Comparison of ENCODE assay signal across 10 cellular contexts in genomic region chr16:89316701-89317100, GRCh38.
DNase-seq lines count a peak whose midpoint lies in the region; ATAC-seq and TF ChIP-seq lines count a peak whose summit lies in the region.
"Had no signal": no experiment of that assay in that cellular context is flagged by ENCODE, and none has a peak within 500 bp of the region (broad histone marks: within the 10 kb centered on the region; RNA-seq: fewer than 3 reads in every experiment).

No MANE protein-coding gene starts in this region.

- dilution Hi-C loops in IMR-90 (cut with HindIII; ENCODE audit: low sequenced_read_pairs, unreplicated experiment): no loop called here

- peak overlapping the region; percentile 71 for H2AK9ac ChIP-seq in IMR-90 (replicated peaks; ENCODE audit: low read depth, low read length, poor library complexity)

- peak overlapping the region; percentile 91 for H2AK5ac ChIP-seq in IMR-90 (ENCODE audit: low read depth, low read length)

- H3K4me3 ChIP-seq in BLaER1 (no peak overlapping the region), IMR-90 (ENCODE audit: insufficient read depth, low read depth, low read length) (no peak overlapping the region), brain microvascular endothelial cell (ENCODE audit: low read depth, low read length) (no peak overlapping the region)
- H3K4me3 ChIP-seq: hepatocyte, ovary had no signal

- peak overlapping the region; percentile 74 for H2BK5ac ChIP-seq in IMR-90 (ENCODE audit: low read depth, low read length, poor library complexity, severe bottlenecking)

- no peak for TF ChIP-seq POLR2A in IMR-90 (IDR thresholded peaks at IDR 0.05; ENCODE audit: low read depth, low read length)

- no TSS peak for BruUV-seq in IMR-90 (replicated peaks; lab: Mats Ljungman, UMichigan)

- no peak for TF ChIP-seq CTCF in IMR-90 (conservative IDR thresholded peaks at IDR 0.05; ENCODE audit: low read depth, low read length)
- no peak for TF ChIP-seq CTCF in brain microvascular endothelial cell (IDR thresholded peaks at IDR 0.05; ENCODE audit: low read depth, low read length, missing control alignments)

- H4K20me1 ChIP-seq in BLaER1 (peaks cover 100% of the 10 kb centered on the region), IMR-90 (ENCODE audit: insufficient read depth, low read length) (peaks cover 96% of the 10 kb centered on the region)

- H3K27ac Mint-ChIP-seq in natural killer cell treated with Interleukin-12 subunit alpha and Interleukin-12 subunit beta and Interleukin-15 and Interleukin-18, amount 100 ng/mL, for 72 hours: peak overlapping the region; percentile 81 to 93

- intact Hi-C loops in IMR-90 (cut with micrococcal nuclease): no loop called here

- H2BK20ac ChIP-seq in IMR-90 (ENCODE audit: low read depth, low read length): peak overlapping the region; percentile 28; the same call in 1 of the 2 replicates

- H2BK15ac ChIP-seq in IMR-90 (ENCODE audit: low read depth, low read length): peak overlapping the region; percentile 11; the same call in 1 of the 3 replicates

- POLR2A ChIA-PET in IMR-90 (lab: Charles Lee; ENCODE audit: unreplicated experiment): no interaction called here

- TF ChIP-seq RAD21 in IMR-90 (IDR thresholded peaks at IDR 0.05; ENCODE audit: low read length): no peak

- peak overlapping the region; percentile 75; the same call in 1 of the 2 replicates for H3K23ac ChIP-seq in IMR-90 (ENCODE audit: low read depth, low read length)

- no peak for ATAC-seq in IMR-90 (ENCODE audit: low read depth)
- ATAC-seq in natural killer cell treated with Interleukin-12 subunit alpha and Interleukin-12 subunit beta and Interleukin-15 and Interleukin-18, amount 100 ng/mL, for 72 hours: no peak
- no peak for ATAC-seq in HG03442 (IDR thresholded peaks at IDR 0.05; ENCODE audit: unreplicated experiment)
- no peak for ATAC-seq in GM18520 (IDR thresholded peaks at IDR 0.05; ENCODE audit: unreplicated experiment)
- no peak for ATAC-seq in GM18873 (IDR thresholded peaks at IDR 0.05; ENCODE audit: low FRiP score, unreplicated experiment)
- no peak for ATAC-seq in GM19395 (IDR thresholded peaks at IDR 0.05; ENCODE audit: unreplicated experiment)

- peak overlapping the region; percentile 86 for H3K4me3 Mint-ChIP-seq in natural killer cell treated with Interleukin-12 subunit alpha and Interleukin-12 subunit beta and Interleukin-15 and Interleukin-18, amount 100 ng/mL, for 72 hours

- peak overlapping the region in 1 of 2 experiments; percentile 65; a peak in 1 of 4 replicates for H4K8ac ChIP-seq in IMR-90 (ENCODE audit: low read depth in 2 of 2, low read length in 2 of 2)

- no peaks in the 10 kb centered on the region for H3K27me3 Mint-ChIP-seq in natural killer cell treated with Interleukin-12 subunit alpha and Interleukin-12 subunit beta and Interleukin-15 and Interleukin-18, amount 100 ng/mL, for 72 hours

- peak overlapping the region; percentile 21; the same call in 1 of the 2 replicates for H2BK120ac ChIP-seq in IMR-90 (ENCODE audit: low read depth, low read length)

- no peak overlapping the region for H3K18ac ChIP-seq in IMR-90 (ENCODE audit: low read depth, low read length)

- H3K4me1 Mint-ChIP-seq in natural killer cell treated with Interleukin-12 subunit alpha and Interleukin-12 subunit beta and Interleukin-15 and Interleukin-18, amount 100 ng/mL, for 72 hours (ENCODE audit: low read depth in 2 of 2): peaks cover 72 to 82% of the 10 kb centered on the region in 2 donors

- peak overlapping the region; percentile 89 for H3K14ac ChIP-seq in IMR-90 (replicated peaks; ENCODE audit: low read depth, low read length)

- no peak overlapping the region for H2AFZ ChIP-seq in IMR-90 (replicated peaks; ENCODE audit: low read length, poor library complexity)
- H2AFZ ChIP-seq: hepatocyte had no signal

- CTCF ChIA-PET in IMR-90 (lab: Yijun Ruan, JAX): no interaction called here

- WGBS in IMR-90 (ENCODE audit: extremely low coverage in 2 of 2, insufficient read length in 1 of 2), 2 experiments: 89% methylated on average over 5 of the region's 14 CpGs; no CpG with 5 or more reads in 1 of the 2 experiments

- H3K4me2 ChIP-seq in BLaER1 (peak overlapping the region; percentile 77), IMR-90 (ENCODE audit: low read depth, low read length) (no peak overlapping the region)
- H3K4me2 ChIP-seq: hepatocyte had no signal

- in situ Hi-C loops in IMR-90 (cut with MboI; ENCODE audit: low sequenced_read_pairs) (no loop called here), brain microvascular endothelial cell (cut with HindIII; ENCODE audit: low pct_ligation_motif_present, low sequenced_read_pairs) (no loop called here)

- H4K91ac ChIP-seq in IMR-90 (ENCODE audit: insufficient read depth, low read depth, low read length): no peak overlapping the region; the same call in 1 of the 2 replicates

- H3K56ac ChIP-seq in IMR-90 (ENCODE audit: extremely low read depth, insufficient read depth, low read length): no peak overlapping the region

- no peaks in the 10 kb centered on the region for H3K27me3 ChIP-seq in BLaER1
- no peaks in the 10 kb centered on the region for H3K27me3 ChIP-seq in IMR-90 (ENCODE audit: control insufficient read depth, insufficient read depth, low read length)
- no peaks in the 10 kb centered on the region for H3K27me3 ChIP-seq in brain microvascular endothelial cell (replicated peaks)
- H3K27me3 ChIP-seq: hepatocyte, ovary had no signal

- H4K5ac ChIP-seq in IMR-90 (ENCODE audit: low read depth, low read length): no peak overlapping the region

- peaks cover 34 to 97% of the 10 kb centered on the region in 2 experiments for H3K79me1 ChIP-seq in IMR-90 (ENCODE audit: low read depth in 1 of 2, low read length in 2 of 2)

- peaks cover 70% of the 10 kb centered on the region for H3K36me3 ChIP-seq in BLaER1
- H3K36me3 ChIP-seq in IMR-90 (ENCODE audit: control insufficient read depth, insufficient read depth, low read length): peaks cover 29% of the 10 kb centered on the region
- peaks cover 24% of the 10 kb centered on the region for H3K36me3 ChIP-seq in brain microvascular endothelial cell (replicated peaks)
- H3K36me3 ChIP-seq: ovary had no signal

- peaks cover 67% of the 10 kb centered on the region for H3K9me1 ChIP-seq in IMR-90 (ENCODE audit: insufficient read depth, low read length)

- H3K4ac ChIP-seq in IMR-90 (ENCODE audit: low read depth, low read length): peak overlapping the region; percentile 79

- no peaks in the 10 kb centered on the region for H3K36me3 Mint-ChIP-seq in natural killer cell treated with Interleukin-12 subunit alpha and Interleukin-12 subunit beta and Interleukin-15 and Interleukin-18, amount 100 ng/mL, for 72 hours

- H3K4me1 ChIP-seq in BLaER1 (peaks cover 85% of the 10 kb centered on the region), IMR-90 (ENCODE audit: control insufficient read depth, insufficient read depth, low read length) (peaks cover 52% of the 10 kb centered on the region)

- H3K9me3 ChIP-seq in BLaER1: no peaks in the 10 kb centered on the region
- no peaks in the 10 kb centered on the region for H3K9me3 ChIP-seq in IMR-90 (ENCODE audit: control insufficient read depth, insufficient read depth, low read length)
- H3K9me3 ChIP-seq: ovary had no signal

- H3K27ac ChIP-seq in BLaER1 (peak overlapping the region; percentile 49), IMR-90 (ENCODE audit: insufficient read depth, low read length) (0 out of 2 replicates have a peak overlapping the region, but pooled peaks have one; percentile 8), brain microvascular endothelial cell (peak overlapping the region; percentile 91)
- H3K27ac ChIP-seq: hepatocyte, ovary had no signal

- H3K9ac ChIP-seq in BLaER1 (peak overlapping the region; percentile 64), IMR-90 (ENCODE audit: low read depth, low read length) (no peak overlapping the region)

- H3K9me3 Mint-ChIP-seq in natural killer cell treated with Interleukin-12 subunit alpha and Interleukin-12 subunit beta and Interleukin-15 and Interleukin-18, amount 100 ng/mL, for 72 hours: no peaks in the 10 kb centered on the region

- DNase-seq in IMR-90: no peak
- no peak for DNase-seq in brain microvascular endothelial cell
- DNase-seq in natural killer cell treated with Interleukin-12 subunit alpha and Interleukin-12 subunit beta and Interleukin-15 and Interleukin-18, amount 100 ng/mL, for 72 hours (ENCODE audit: low spot score): no peak
- DNase-seq: ovary had no signal

TF ChIP-seq in IMR-90, 13 proteins besides CTCF, POLR2A, EP300 and RAD21:
- TF ChIP-seq RCOR1 (IDR thresholded peaks at IDR 0.05; ENCODE audit: insufficient replicate concordance, low read length): no peak
- no peak for TF ChIP-seq RFX5 (IDR thresholded peaks at IDR 0.05; ENCODE audit: low read depth, low read length)
- no peak for TF ChIP-seq FOS (IDR thresholded peaks at IDR 0.05; ENCODE audit: low read depth, low read length)
- TF ChIP-seq NFE2L2 (IDR thresholded peaks at IDR 0.05; ENCODE audit: low read depth, low read length): no peak
- no peak for TF ChIP-seq CHD1 (IDR thresholded peaks at IDR 0.05; ENCODE audit: low read depth, low read length)
- no peak for TF ChIP-seq MAZ (IDR thresholded peaks at IDR 0.05; ENCODE audit: borderline replicate concordance, low read depth, low read length)
- no peak for TF ChIP-seq MXI1 (IDR thresholded peaks at IDR 0.05; ENCODE audit: borderline replicate concordance, low read depth, low read length)
- TF ChIP-seq SMC3 (IDR thresholded peaks at IDR 0.05; ENCODE audit: low read depth, low read length): no peak
- no peak for TF ChIP-seq BHLHE40 (IDR thresholded peaks at IDR 0.05; ENCODE audit: low read depth, low read length)
- TF ChIP-seq ELK1 (IDR thresholded peaks at IDR 0.05; ENCODE audit: borderline replicate concordance, low read depth, low read length): no peak
- TF ChIP-seq CEBPB (IDR thresholded peaks at IDR 0.05; ENCODE audit: low read depth, low read length): no peak
- TF ChIP-seq MAFK (IDR thresholded peaks at IDR 0.05; ENCODE audit: low read depth, low read length): no peak
- no peak for TF ChIP-seq USF2 (IDR thresholded peaks at IDR 0.05; ENCODE audit: low read depth, low read length)

Comparison
In these comparisons a context has a peak if more than half of its experiments do, and no peak if none do; other contexts are left out.
1. H3K27ac ChIP-seq: peak in every context shown above with its lines; median percentile 91 in brain microvascular endothelial cell; 49 in BLaER1; 8 in IMR-90.